In genomic region chr10:5570979-5571810, GRCh38 we compare ENCODE assay signal across 23 cellular contexts. TPM values are rescaled to one million over a fixed set of nuclear protein-coding genes. Genes with fewer than 3 reads are reported as not detected.
A peak's percentile ranks its signal among the peaks of the same experiment; 100 is the strongest.
DNase-seq lines count a peak whose midpoint lies in the region; ATAC-seq and TF ChIP-seq lines count a peak whose summit lies in the region.
"Had no signal": no experiment of that assay in that cellular context is flagged by ENCODE, and none has a peak within 500 bp of the region (broad histone marks: within the 10 kb centered on the region; RNA-seq: fewer than 3 reads in every experiment).

No MANE protein-coding gene starts in this region.

- H3K27me3 ChIP-seq in Peyer's patch, result no peaks in the 10 kb centered on the region
- H3K27me3 ChIP-seq in liver (ENCODE audit: control insufficient read depth in 4 of 4, insufficient read depth in 4 of 4, low read length in 3 of 4), result no peaks in the 10 kb centered on the region
- H3K27me3 ChIP-seq in spleen (replicated peaks in 1 of 7), result no peaks in the 10 kb centered on the region
- H3K27me3 ChIP-seq: BLaER1 had no signal

- H3K27ac ChIP-seq in Peyer's patch, result peak overlapping the region in 2 of 4 donors; percentile 42 to 54
- H3K27ac ChIP-seq in VCaP, result peak overlapping the region; percentile 98; the same call in 1 of the 2 replicates
- H3K27ac ChIP-seq in liver (ENCODE audit: low read depth in 1 of 2, low read length in 2 of 2), result no peak overlapping the region
- H3K27ac ChIP-seq in spleen, result no peak overlapping the region
- H3K27ac ChIP-seq: BLaER1, KMS-11 had no signal

- no peak for TF ChIP-seq POLR2A in Peyer's patch (IDR thresholded peaks at IDR 0.05)
- TF ChIP-seq POLR2A in spleen (IDR thresholded peaks at IDR 0.05), result no peak

- 62% methylated on average over 13 of the region's 13 CpGs for WGBS in liver
- 83 to 95% (median 88%) methylated on average over 13 of the region's 13 CpGs for WGBS in spleen, 5 donors

- H3K4me1 ChIP-seq in Peyer's patch, result peaks cover 0 to 51% (median 3%) of the 10 kb centered on the region in 4 donors
- H3K4me1 ChIP-seq in liver (ENCODE audit: control insufficient read depth in 4 of 4, insufficient read depth in 4 of 4, low read length in 3 of 4), result peaks cover 2 to 48% (median 34%) of the 10 kb centered on the region in 4 donors
- no peaks in the 10 kb centered on the region for H3K4me1 ChIP-seq in spleen
- H3K4me1 ChIP-seq: BLaER1 had no signal

- ATAC-seq in GM21423 (IDR thresholded peaks at IDR 0.05; ENCODE audit: unreplicated experiment), result no peak
- no peak for ATAC-seq in HG03442 (IDR thresholded peaks at IDR 0.05; ENCODE audit: unreplicated experiment)
- ATAC-seq in GM19351 (IDR thresholded peaks at IDR 0.05; ENCODE audit: unreplicated experiment), result no peak
- ATAC-seq: GM12878 had no signal

- DNase-seq in Peyer's patch, result peak in 2 of 3 donors; percentile 73
- peak; percentile 43 for DNase-seq in spleen
- DNase-seq: CD4-positive, alpha-beta T cell; COR-L47; DND-41; GOT3; HCEC 1CT; NCI-H1105 treated with DMSO at 0.1 percent for 48 hours; NCI-H2029 treated with DMSO at 0.1 percent for 48 hours; NCI-H226; NCI-H524; OCI-M1; SHP77 treated with DMSO at 0.1 percent for 48 hours; SK-N-SH had no signal

- H3K9ac ChIP-seq in liver (ENCODE audit: low read depth in 1 of 2, low read length in 2 of 2), result no peak overlapping the region
- H3K9ac ChIP-seq: BLaER1, KMS-11, SK-N-SH had no signal

- intact Hi-C loops in spleen (cut with DNase I; ENCODE audit: low total_unique reads), result no loop called here

- peak; percentile 47 to 56 for TF ChIP-seq RAD21 in liver (IDR thresholded peaks at IDR 0.05)

- TF ChIP-seq CTCF in Peyer's patch (IDR thresholded peaks at IDR 0.05) (no peak), VCaP (conservative IDR thresholded peaks at IDR 0.05) (no peak), liver (IDR thresholded peaks at IDR 0.05; ENCODE audit: low read depth, low read length, missing input control) (no peak), spleen (IDR thresholded peaks at IDR 0.05 in 8 of 11, conservative IDR thresholded peaks at IDR 0.05 in 3 of 11) (no peak)

- H3K9me3 ChIP-seq in Peyer's patch (no peaks in the 10 kb centered on the region), liver (ENCODE audit: control insufficient read depth in 4 of 4, low read length in 3 of 4) (no peaks in the 10 kb centered on the region), spleen (no peaks in the 10 kb centered on the region)
- H3K9me3 ChIP-seq: BLaER1, SK-N-SH had no signal

- H3K36me3 ChIP-seq in Peyer's patch (no peaks in the 10 kb centered on the region), liver (ENCODE audit: control insufficient read depth in 4 of 4, insufficient read depth in 3 of 4, low read depth in 1 of 4, low read length in 3 of 4) (no peaks in the 10 kb centered on the region), spleen (no peaks in the 10 kb centered on the region)
- H3K36me3 ChIP-seq: BLaER1 had no signal

- H3K4me3 ChIP-seq in Peyer's patch (no peak overlapping the region), liver (ENCODE audit: low read depth in 1 of 3, low read length in 3 of 3) (no peak overlapping the region), spleen (no peak overlapping the region)
- H3K4me3 ChIP-seq: BLaER1, GM12878 had no signal

TF ChIP-seq in liver, 16 proteins besides CTCF, POLR2A, EP300 and RAD21:
- TF ChIP-seq TAF1 (conservative IDR thresholded peaks at IDR 0.05) (no peak), REST (IDR thresholded peaks at IDR 0.05) (peak; percentile 26), FOXA1 (IDR thresholded peaks at IDR 0.05) (peak; percentile 29), YY1 (IDR thresholded peaks at IDR 0.05) (peak; percentile 48), HNF4G (IDR thresholded peaks at IDR 0.05) (peak; percentile 96), JUND (IDR thresholded peaks at IDR 0.05) (peak in 1 of 2 donors; percentile 68), ZBTB33 (IDR thresholded peaks at IDR 0.05) (peak; percentile 71), GABPA (IDR thresholded peaks at IDR 0.05 in 1 of 2, conservative IDR thresholded peaks at IDR 0.05 in 1 of 2) (no peak), RXRA (IDR thresholded peaks at IDR 0.05) (peak; percentile 95 to 96), HNF4A (conservative IDR thresholded peaks at IDR 0.05) (peak; percentile 99), NR2F2 (IDR thresholded peaks at IDR 0.05) (peak; percentile 48), FOXA2 (IDR thresholded peaks at IDR 0.05) (no peak), ATF3 (IDR thresholded peaks at IDR 0.05) (no peak), MAX (IDR thresholded peaks at IDR 0.05) (peak; percentile 64), SP1 (IDR thresholded peaks at IDR 0.05) (peak; percentile 65), EGR1 (IDR thresholded peaks at IDR 0.05; ENCODE audit: low read depth in 2 of 2) (no peak)

RNA-seq across cellular contexts. Expression of gene CALML3, which starts 46.4 kb away (rescaled TPM):
- not detected for total RNA-seq in Peyer's patch
- not detected for total RNA-seq in liver
- polyA plus RNA-seq in liver, result not detected
- total RNA-seq in spleen, result not detected
- under 1 TPM in 1 of 3 donors, not detected in 2; 0.10 TPM for polyA plus RNA-seq in spleen
- total RNA-seq: CD4-positive, alpha-beta T cell; GM12878; HT1080 had no signal
- polyA plus RNA-seq: GM12878, SK-N-SH had no signal
